ENCODE assay signal across 10 cellular contexts in genomic region chr9:117936185-117936758, GRCh38.
DNase-seq lines count a peak whose midpoint lies in the region; ATAC-seq and TF ChIP-seq lines count a peak whose summit lies in the region.
"Had no signal": no experiment of that assay in that cellular context is flagged by ENCODE, and none has a peak within 500 bp of the region (broad histone marks: within the 10 kb centered on the region; RNA-seq: fewer than 3 reads in every experiment).

No MANE protein-coding gene starts in this region.

- H3K27ac ChIP-seq in spleen, result peak overlapping the region in 3 of 8 donors; percentile 10 to 40 (median 27)
- H3K27ac ChIP-seq: neural progenitor cell had no signal

- DNase-seq in mucosa of descending colon (peak in 1 of 3 donors; percentile 2), amygdala (lab: John Stamatoyannopoulos, UW) (no peak), spleen (no peak)
- DNase-seq in activated effector memory CD4-positive, alpha-beta T cell treated with Interleukin-2 at 50 U/mL for 16 hours, result no peak
- DNase-seq: DMS79 had no signal

- H3K36me3 ChIP-seq in mucosa of descending colon (ENCODE audit: low read depth) (no peaks in the 10 kb centered on the region), spleen (no peaks in the 10 kb centered on the region)
- H3K36me3 ChIP-seq: neural progenitor cell had no signal

- H3K9me3 ChIP-seq in mucosa of descending colon, result no peaks in the 10 kb centered on the region
- H3K9me3 ChIP-seq in spleen, result no peaks in the 10 kb centered on the region

- no peak for TF ChIP-seq CTCF in mucosa of descending colon (IDR thresholded peaks at IDR 0.05)
- no peak for TF ChIP-seq CTCF in spleen (IDR thresholded peaks at IDR 0.05 in 8 of 11, conservative IDR thresholded peaks at IDR 0.05 in 3 of 11)

- H3K4me1 ChIP-seq in mucosa of descending colon (ENCODE audit: low read depth) (no peaks in the 10 kb centered on the region), spleen (peaks cover 0 to 8% (median 0%) of the 10 kb centered on the region in 6 donors)
- H3K4me1 ChIP-seq: neural progenitor cell had no signal

- ATAC-seq in GM19025 (IDR thresholded peaks at IDR 0.05; ENCODE audit: low read depth, unreplicated experiment), result peak; percentile 63
- ATAC-seq in HG02678 (IDR thresholded peaks at IDR 0.05; ENCODE audit: unreplicated experiment), result peak; percentile 100
- ATAC-seq in HG03558 (IDR thresholded peaks at IDR 0.05; ENCODE audit: extremely low read depth, unreplicated experiment), result peak; percentile 98
- peak; percentile 23 for ATAC-seq in mucosa of descending colon
- no peak for ATAC-seq in HG02571 (IDR thresholded peaks at IDR 0.05; ENCODE audit: unreplicated experiment)

- no peak for TF ChIP-seq POLR2A in spleen (IDR thresholded peaks at IDR 0.05)

- H3K4me3 ChIP-seq in mucosa of descending colon (no peak overlapping the region), spleen (no peak overlapping the region)
- H3K4me3 ChIP-seq: neural progenitor cell had no signal

- no peaks in the 10 kb centered on the region for H3K27me3 ChIP-seq in spleen (replicated peaks in 1 of 7)
- H3K27me3 ChIP-seq: neural progenitor cell had no signal

- 41 to 55% (median 48%) methylated on average over 5 of the region's 5 CpGs for WGBS in spleen, 5 donors

- intact Hi-C loops in mucosa of descending colon (cut with DNase I, micrococcal nuclease) (no loop called here), spleen (cut with DNase I; ENCODE audit: low total_unique reads) (no loop called here)
